ENCODE assay signal across 28 cellular contexts in the genomic region with DNA sequence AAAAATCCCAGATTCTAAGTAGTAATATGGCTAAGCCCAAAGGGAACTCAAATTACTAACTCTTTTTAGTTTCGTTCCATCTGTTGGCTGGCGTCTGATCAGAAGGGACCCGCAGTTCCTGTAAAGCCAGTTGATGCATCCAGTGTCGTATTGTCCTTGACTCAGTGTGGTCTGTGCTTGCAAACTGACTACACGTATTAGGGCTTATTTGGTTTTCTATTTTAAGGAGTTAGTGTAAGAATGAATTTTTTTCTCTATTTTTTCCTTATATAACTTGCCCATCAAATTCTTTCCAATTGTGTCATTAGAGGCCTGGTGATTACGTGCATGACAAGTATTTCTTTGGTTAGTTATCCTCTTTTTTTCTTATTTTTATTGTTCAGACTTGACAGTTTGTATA. TPM values are rescaled to one million over a fixed set of nuclear protein-coding genes. Genes with fewer than 3 reads are reported as not detected.
A peak's percentile ranks its signal among the peaks of the same experiment; 100 is the strongest.
DNase-seq lines count a peak whose midpoint lies in the region; ATAC-seq lines count a peak whose summit lies in the region.
"Had no signal": no experiment of that assay in that cellular context is flagged by ENCODE, and none has a peak within 500 bp of the region (broad histone marks: within the 10 kb centered on the region; RNA-seq: fewer than 3 reads in every experiment).

No MANE protein-coding gene starts in this region.

- ATAC-seq in HG03521 (IDR thresholded peaks at IDR 0.05; ENCODE audit: unreplicated experiment) (no peak), HG02852 (IDR thresholded peaks at IDR 0.05; ENCODE audit: unreplicated experiment) (no peak), GM18858 (IDR thresholded peaks at IDR 0.05; ENCODE audit: unreplicated experiment) (no peak)
- ATAC-seq: A549; activated T-cell treated with anti-CD3 and anti-CD28 coated beads, Interleukin-2, amount 50 U/mL, for 4 hours; gastroesophageal sphincter; lower lobe of right lung; Right ventricle myocardium inferior; stimulated activated naive CD8-positive, alpha-beta T cell treated with anti-CD3 and anti-CD28 coated beads, Interleukin-15, amount 100 ng/mL, for 72 hours had no signal

- peak; percentile 49 for DNase-seq in AG08396 (ENCODE audit: low spot score)
- peak; percentile 82 for DNase-seq in HCEC 1CT
- peak; percentile 28 for DNase-seq in astrocyte of the hippocampus (ENCODE audit: low read depth, low spot score)
- peak; percentile 66 for DNase-seq in myocyte (ENCODE audit: low read depth)
- no peak for DNase-seq in 8988T
- DNase-seq: activated CD8-positive, alpha-beta memory T cell treated with anti-CD3 and anti-CD28 coated beads for 24 hours; activated naive CD4-positive, alpha-beta T cell treated with Interleukin-2 at 50 U/mL for 16 hours; activated T-cell treated with anti-CD3 and anti-CD28 coated beads, Interleukin-2, amount 50 U/mL, for 4 hours; amygdala; Calu3; central memory CD4-positive, alpha-beta T cell; kidney; lower lobe of right lung; NCI-H187; NCI-H748 treated with DMSO at 0.1 percent for 48 hours; nucleus accumbens; retina; stimulated activated CD4-positive, alpha-beta T cell treated with anti-CD3 and anti-CD28 coated beads, Interleukin-12 subunit alpha, Interleukin-12 subunit beta, amount 100 ng/mL, for 4 hours; stimulated activated naive CD8-positive, alpha-beta T cell treated with anti-CD3 and anti-CD28 coated beads, Interleukin-15, amount 100 ng/mL, for 72 hours; T-helper 1 cell had no signal

RNA-seq across cellular contexts. Expression of gene ABCA13, which starts 9.7 kb away (rescaled TPM):
- total RNA-seq in myocyte = 1.7 and 2.4 TPM in 2 replicates
- polyA plus RNA-seq in myocyte (2012) = 0.23 TPM
- total RNA-seq: dermis microvascular lymphatic vessel endothelial cell, OCI-LY7, Right ventricle myocardium inferior had no signal
